In genomic region chr21:35036521-35037383, GRCh38 we compare ENCODE assay signal across 15 cellular contexts. TPM values are rescaled to one million over a fixed set of nuclear protein-coding genes. Genes with fewer than 3 reads are reported as not detected.
DNase-seq lines count a peak whose midpoint lies in the region; TF ChIP-seq lines count a peak whose summit lies in the region.
"Had no signal": no experiment of that assay in that cellular context is flagged by ENCODE, and none has a peak within 500 bp of the region (broad histone marks: within the 10 kb centered on the region; RNA-seq: fewer than 3 reads in every experiment).

No MANE protein-coding gene starts in this region.

- peak overlapping the region; percentile 0 to 71 (median 34); a peak in 18 of 22 replicates for H3K4me2 ChIP-seq in BLaER1 treated with 17β-estradiol and CSF1 and Interleukin-3, amounts not matched to agents 10 nM and 100 nM

- no peak for TF ChIP-seq CTCF in neutrophil (IDR thresholded peaks at IDR 0.05)

- H4K20me1 ChIP-seq in BLaER1 treated with 17β-estradiol and CSF1 and Interleukin-3, amounts not matched to agents 10 nM and 100 nM: peaks cover 0 to 93% (median 56%) of the 10 kb centered on the region in 11 experiments; a peak in 15 of 22 replicates

- DNase-seq in CD4-positive, alpha-beta memory T cell: no peak
- no peak for DNase-seq in AG08395 (ENCODE audit: low spot score)
- no peak for DNase-seq in germinal center (ENCODE audit: low spot score)
- no peak for DNase-seq in cerebellar nuclear complex (lab: John Stamatoyannopoulos, UW)
- DNase-seq: central memory CD4-positive, alpha-beta T cell; DMS153; foreskin fibroblast; MM.1S; NCI-H1694; NCI-H345; NK-92 treated with Interleukin-12 subunit alpha and Interleukin-12 subunit beta, amount 100 ng/mL, for 24 hours had no signal

- peak overlapping the region in 7 of 8 donors; percentile 71 to 91 (median 81) for H3K4me3 Mint-ChIP-seq in CD4-positive, alpha-beta memory T cell
- peak overlapping the region; percentile 38 for H3K4me3 Mint-ChIP-seq in activated naive CD8-positive, alpha-beta T cell

- POLR2A ChIA-PET in CD4-positive, alpha-beta memory T cell (lab: Charles Lee; ENCODE audit: partially characterized antibody): interaction anchor here (3.5 to 26.1 kb wide), 3 partner anchors 7 to 148 kb away, joined by 19 to 729 read pairs (median 729); partner anchors contain the start of gene RUNX1

- H3K36me3 ChIP-seq in BLaER1 treated with 17β-estradiol and CSF1 and Interleukin-3, amounts not matched to agents 10 nM and 100 nM: peaks cover 11 to 100% (median 98%) of the 10 kb centered on the region in 11 experiments; a peak in 20 of 22 replicates
- peaks cover 6% of the 10 kb centered on the region for H3K36me3 ChIP-seq in CD4-positive, alpha-beta memory T cell (ENCODE audit: insufficient read depth, low read length)
- peaks cover 7% of the 10 kb centered on the region for H3K36me3 ChIP-seq in neutrophil

- intact Hi-C loops in CD4-positive, alpha-beta memory T cell (cut with micrococcal nuclease): loop anchor here (1.0 kb wide), 1 partner anchor 9 kb away; no protein-coding TSS in a partner anchor

- peaks cover 0 to 36% (median 8%) of the 10 kb centered on the region in 11 experiments; a peak in 9 of 22 replicates for H3K9me3 ChIP-seq in BLaER1 treated with 17β-estradiol and CSF1 and Interleukin-3, amounts not matched to agents 10 nM and 100 nM (replicated peaks in 1 of 11)
- H3K9me3 ChIP-seq in CD4-positive, alpha-beta memory T cell (ENCODE audit: control insufficient read depth in 1 of 2, low read length in 2 of 2): no peaks in the 10 kb centered on the region
- no peaks in the 10 kb centered on the region for H3K9me3 ChIP-seq in neutrophil

- peaks cover 55 to 77% of the 10 kb centered on the region in 2 donors for H3K36me3 Mint-ChIP-seq in CD4-positive, alpha-beta memory T cell
- peaks cover 36% of the 10 kb centered on the region for H3K36me3 Mint-ChIP-seq in activated naive CD8-positive, alpha-beta T cell

- H3K27me3 Mint-ChIP-seq in CD4-positive, alpha-beta memory T cell: no peaks in the 10 kb centered on the region
- H3K27me3 Mint-ChIP-seq in activated naive CD8-positive, alpha-beta T cell: no peaks in the 10 kb centered on the region

- no peaks in the 10 kb centered on the region for H3K9me3 Mint-ChIP-seq in CD4-positive, alpha-beta memory T cell
- H3K9me3 Mint-ChIP-seq in activated naive CD8-positive, alpha-beta T cell (ENCODE audit: low read depth): peaks cover 3% of the 10 kb centered on the region

- H3K27ac Mint-ChIP-seq in CD4-positive, alpha-beta memory T cell: peak overlapping the region; percentile 91 to 97 (median 95)
- peak overlapping the region; percentile 87 for H3K27ac Mint-ChIP-seq in activated naive CD8-positive, alpha-beta T cell

- peaks cover 32 to 96% (median 89%) of the 10 kb centered on the region in 10 experiments for H3K4me1 ChIP-seq in BLaER1 treated with 17β-estradiol and CSF1 and Interleukin-3, amounts not matched to agents 10 nM and 100 nM
- H3K4me1 ChIP-seq in CD4-positive, alpha-beta memory T cell (ENCODE audit: insufficient read depth, low read length): peaks cover 99% of the 10 kb centered on the region
- H3K4me1 ChIP-seq in neutrophil (ENCODE audit: control insufficient read depth in 1 of 2, insufficient read depth in 1 of 2, low read depth in 1 of 2, low read length in 1 of 2): peaks cover 56% of the 10 kb centered on the region in 2 experiments

- H3K4me3 ChIP-seq in BLaER1 treated with 17β-estradiol and CSF1 and Interleukin-3, amounts not matched to agents 10 nM and 100 nM: no peak overlapping the region
- H3K4me3 ChIP-seq in CD4-positive, alpha-beta memory T cell (ENCODE audit: low read length in 2 of 2): peak overlapping the region; percentile 8 to 18
- H3K4me3 ChIP-seq in neutrophil (ENCODE audit: low read depth in 1 of 2, low read length in 1 of 2): no peak overlapping the region

- peaks cover 85 to 100% (median 92%) of the 10 kb centered on the region in 4 donors for H3K4me1 Mint-ChIP-seq in CD4-positive, alpha-beta memory T cell
- peaks cover 92% of the 10 kb centered on the region for H3K4me1 Mint-ChIP-seq in activated naive CD8-positive, alpha-beta T cell (ENCODE audit: low read depth)

- peak overlapping the region in 1 of 11 experiments; percentile 22; a peak in 1 of 22 replicates for H3K9ac ChIP-seq in BLaER1 treated with 17β-estradiol and CSF1 and Interleukin-3, amounts not matched to agents 10 nM and 100 nM

- H3K27ac ChIP-seq in BLaER1 treated with 17β-estradiol and CSF1 and Interleukin-3, amounts not matched to agents 10 nM and 100 nM: peak overlapping the region in 8 of 11 experiments; percentile 13 to 61 (median 47); a peak in 14 of 22 replicates
- H3K27ac ChIP-seq in CD4-positive, alpha-beta memory T cell (ENCODE audit: low read depth, low read length): peak overlapping the region; percentile 63
- H3K27ac ChIP-seq in neutrophil: peak overlapping the region; percentile 40
- H3K27ac ChIP-seq: RWPE1 had no signal

- CTCF ChIA-PET in CD4-positive, alpha-beta memory T cell (lab: Charles Lee; ENCODE audit: partially characterized antibody): interaction anchor here (1.0 to 2.5 kb wide), 2 partner anchors 10 to 11 kb away, joined by 4 to 11 read pairs; no protein-coding TSS in a partner anchor

- no peaks in the 10 kb centered on the region; a peak in 1 of 22 replicates for H3K27me3 ChIP-seq in BLaER1 treated with 17β-estradiol and CSF1 and Interleukin-3, amounts not matched to agents 10 nM and 100 nM
- no peaks in the 10 kb centered on the region for H3K27me3 ChIP-seq in CD4-positive, alpha-beta memory T cell (ENCODE audit: insufficient read depth, low read length)
- H3K27me3 ChIP-seq in neutrophil: no peaks in the 10 kb centered on the region

RNA-seq across cellular contexts. Expression of gene RUNX1, which starts 12.3 kb away (rescaled TPM):
- 10 to 100 TPM; 86.1 to 96.3 TPM for total RNA-seq in CD4-positive, alpha-beta memory T cell
- 10 to 100 TPM in 1 of 2 donors, 1 to 10 TPM in 1; 6.0 to 26.7 TPM for polyA plus RNA-seq in CD4-positive, alpha-beta memory T cell

Comparison
In these comparisons a context has a peak if more than half of its experiments do, and no peak if none do; other contexts are left out.
1. H3K4me3 ChIP-seq: peak in CD4-positive, alpha-beta memory T cell (2 of 2); none in BLaER1 treated with 17β-estradiol and CSF1 and Interleukin-3, amounts not matched to agents 10 nM and 100 nM (0 of 10) and neutrophil (0 of 2).
2. Peak in every context shown above with its lines, with median percentiles within 50 percentile points of each other: H3K27ac ChIP-seq.